6 cellular contexts compared by ENCODE assay signal in the genomic region with DNA sequence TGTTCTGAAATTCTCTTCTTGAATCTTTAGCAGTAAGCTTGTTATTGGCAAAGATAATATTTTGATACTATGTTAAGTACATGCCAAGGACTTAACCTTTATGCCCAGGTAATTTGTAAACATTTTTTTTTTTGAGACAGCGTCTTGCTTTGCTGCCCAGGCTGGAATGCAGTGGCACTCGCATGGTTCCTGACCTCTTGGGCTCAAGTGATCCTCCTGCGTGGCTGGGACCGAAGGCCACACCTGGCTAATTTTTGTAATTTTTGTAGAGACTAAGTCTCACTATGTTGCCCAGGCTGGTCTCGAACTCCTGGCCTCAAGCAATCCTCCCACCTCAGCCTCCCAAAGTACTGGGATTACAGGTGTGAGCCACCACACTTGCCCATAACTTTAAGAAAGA.
"Had no signal": no experiment of that assay in that cellular context is flagged by ENCODE, and none has a peak within 500 bp of the region (broad histone marks: within the 10 kb centered on the region; RNA-seq: fewer than 3 reads in every experiment).

No MANE protein-coding gene starts in this region.

- H3K36me3 ChIP-seq: HAP-1 had no signal

- H3K4me1 ChIP-seq: HAP-1 had no signal

- H3K9me3 ChIP-seq: HAP-1 had no signal

- H3K9ac ChIP-seq: GM23248 had no signal

- H2AFZ ChIP-seq: GM23248 had no signal

- H3K27ac ChIP-seq: GM23248 had no signal

- DNase-seq: GM23248, GOT3, H7, IMR-90 had no signal

- H3K4me3 ChIP-seq: GM23248, HAP-1, K562 had no signal
